In the genomic region with DNA sequence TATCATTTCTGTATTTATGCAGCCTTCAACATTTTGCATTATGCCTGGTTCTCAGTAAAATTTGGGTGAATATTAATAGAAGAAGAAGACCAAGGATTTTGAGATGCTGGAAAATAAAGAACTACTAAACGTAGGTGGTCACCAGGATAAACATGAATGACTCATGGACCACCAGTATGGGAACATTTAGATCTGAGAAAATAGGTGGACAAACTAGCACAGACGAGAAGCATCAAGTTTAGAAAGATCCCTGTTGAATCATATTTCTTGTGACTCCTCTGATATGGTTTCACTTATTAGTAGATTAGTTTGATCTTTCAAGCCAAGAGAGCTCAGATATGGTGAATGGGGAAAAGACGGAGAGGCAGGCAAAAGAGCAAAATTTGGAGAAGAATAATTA, we compare ENCODE assay signal across 24 cellular contexts.
"Had no signal": no experiment of that assay in that cellular context is flagged by ENCODE, and none has a peak within 500 bp of the region (broad histone marks: within the 10 kb centered on the region; RNA-seq: fewer than 3 reads in every experiment).

No MANE protein-coding gene starts in this region.

- H3K9me3 ChIP-seq: ascending aorta had no signal

- ATAC-seq: activated naive CD4-positive, alpha-beta T cell treated with anti-CD3 and anti-CD28 coated beads, Interleukin-2, amount 50 U/mL, for 72 hours; activated naive CD8-positive, alpha-beta T cell treated with anti-CD3 and anti-CD28 coated beads, Interleukin-2, amount 50 U/mL, for 24 hours; activated T-cell treated with anti-CD3 and anti-CD28 coated beads, Interleukin-2, amount 50 U/mL, for 4 hours; PC-3 had no signal

- H3K4me1 Mint-ChIP-seq: brain had no signal

- H3K27ac Mint-ChIP-seq: activated CD4-positive, alpha-beta memory T cell treated with anti-CD3 and anti-CD28 coated beads for 36 hours; activated CD4-positive, alpha-beta T cell treated with anti-CD3 and anti-CD28 coated beads, Interleukin-2, amount 10 ng/mL, durations not matched to agents 7 days and 5 days; activated naive CD4-positive, alpha-beta T cell treated with anti-CD3 and anti-CD28 coated beads, Interleukin-2, amount 50 U/mL, for 72 hours; activated naive CD8-positive, alpha-beta T cell treated with anti-CD3 and anti-CD28 coated beads, Interleukin-2, amount 50 U/mL, for 24 hours; brain had no signal

- H3K27me3 ChIP-seq: ascending aorta, cardiac muscle cell had no signal

- H3K9me3 Mint-ChIP-seq: activated CD4-positive, alpha-beta memory T cell treated with anti-CD3 and anti-CD28 coated beads for 36 hours; activated CD4-positive, alpha-beta T cell treated with anti-CD3 and anti-CD28 coated beads, Interleukin-2, amount 10 ng/mL, durations not matched to agents 7 days and 5 days; activated T-cell treated with anti-CD3 and anti-CD28 coated beads, Interleukin-2, amount 50 U/mL, for 4 hours had no signal

- H3K9ac ChIP-seq: KMS-11 had no signal

- H3K4me3 ChIP-seq: ascending aorta, cardiac muscle cell had no signal

- H3K4me2 ChIP-seq: KMS-11 had no signal

- H3K4me3 Mint-ChIP-seq: activated CD4-positive, alpha-beta memory T cell treated with anti-CD3 and anti-CD28 coated beads for 36 hours; activated CD4-positive, alpha-beta T cell treated with anti-CD3 and anti-CD28 coated beads, Interleukin-2, amount 10 ng/mL, durations not matched to agents 7 days and 5 days; activated naive CD8-positive, alpha-beta T cell treated with anti-CD3 and anti-CD28 coated beads, Interleukin-2, amount 50 U/mL, for 24 hours; activated T-cell treated with anti-CD3 and anti-CD28 coated beads, Interleukin-2, amount 50 U/mL, for 4 hours; brain had no signal

- H3K4me1 ChIP-seq: ascending aorta had no signal

- H3K36me3 Mint-ChIP-seq: activated CD4-positive, alpha-beta memory T cell treated with anti-CD3 and anti-CD28 coated beads for 36 hours; activated naive CD4-positive, alpha-beta T cell treated with anti-CD3 and anti-CD28 coated beads, Interleukin-2, amount 50 U/mL, for 72 hours; brain had no signal

- H3K36me3 ChIP-seq: ascending aorta, cardiac muscle cell had no signal

- DNase-seq: activated CD4-positive, alpha-beta memory T cell treated with anti-CD3 and anti-CD28 coated beads for 36 hours; activated CD4-positive, alpha-beta T cell treated with anti-CD3 and anti-CD28 coated beads, Interleukin-2, amount 10 ng/mL, durations not matched to agents 7 days and 5 days; activated CD4-positive, CD25-positive, alpha-beta regulatory T cell; activated CD8-positive, alpha-beta memory T cell treated with anti-CD3 and anti-CD28 coated beads for 24 hours; activated effector memory CD4-positive, alpha-beta T cell treated with anti-CD3 and anti-CD28 coated beads, Interleukin-2, amount 50 U/mL, for 16 hours; activated naive CD4-positive, alpha-beta T cell treated with Interleukin-2 at 50 U/mL for 16 hours; activated naive CD8-positive, alpha-beta T cell treated with anti-CD3 and anti-CD28 coated beads, Interleukin-2, amount 50 U/mL, for 24 hours; activated T-cell treated with anti-CD3 and anti-CD28 coated beads, Interleukin-2, amount 50 U/mL, for 4 hours; amniotic stem cell; NCI-H146; NCI-H187 treated with DMSO at 0.1 percent for 48 hours; NCI-H2081 treated with DMSO at 0.1 percent for 48 hours; NCI-H446; NCI-H524; SHP77; T-helper 2 cell; T1000 had no signal

- H3K27me3 Mint-ChIP-seq: activated CD4-positive, alpha-beta memory T cell treated with anti-CD3 and anti-CD28 coated beads for 36 hours; activated CD4-positive, alpha-beta T cell treated with anti-CD3 and anti-CD28 coated beads, Interleukin-2, amount 10 ng/mL, durations not matched to agents 7 days and 5 days; activated naive CD8-positive, alpha-beta T cell treated with anti-CD3 and anti-CD28 coated beads, Interleukin-2, amount 50 U/mL, for 24 hours had no signal

- H3K27ac ChIP-seq: ascending aorta, cardiac muscle cell, KMS-11, VCaP had no signal
